In genomic region chr15:74438696-74439316, GRCh38 we compare ENCODE assay signal across 8 cellular contexts. TPM values are rescaled to one million over a fixed set of nuclear protein-coding genes. Genes with fewer than 3 reads are reported as not detected.
DNase-seq lines count a peak whose midpoint lies in the region; ATAC-seq lines count a peak whose summit lies in the region.

No MANE protein-coding gene starts in this region.

- H3K27ac Mint-ChIP-seq in activated CD8-positive, alpha-beta memory T cell treated with anti-CD3 and anti-CD28 coated beads, Interleukin-2, amount 10 ng/mL, durations not matched to agents 7 days and 5 days = no peak overlapping the region
- H3K27ac Mint-ChIP-seq in effector memory CD8-positive, alpha-beta T cell = no peak overlapping the region

- peaks cover 18% of the 10 kb centered on the region for H3K4me1 ChIP-seq in NT2/D1 (ENCODE audit: insufficient read depth, insufficient read length)

- H3K9me3 ChIP-seq in NT2/D1 (ENCODE audit: insufficient read depth, low read length) = no peaks in the 10 kb centered on the region

- peak; percentile 72 for ATAC-seq in activated CD8-positive, alpha-beta memory T cell treated with anti-CD3 and anti-CD28 coated beads, Interleukin-2, amount 10 ng/mL, durations not matched to agents 7 days and 5 days
- ATAC-seq in effector memory CD8-positive, alpha-beta T cell (replicated peaks) = peak; percentile 72
- no peak for ATAC-seq in GM21737 (IDR thresholded peaks at IDR 0.05; ENCODE audit: unreplicated experiment)

- no peak overlapping the region for H3K4me3 ChIP-seq in NT2/D1 (ENCODE audit: insufficient read length, low read depth)

- CTCF ChIA-PET in activated CD8-positive, alpha-beta memory T cell treated with anti-CD3 and anti-CD28 coated beads, Interleukin-2, amount 10 ng/mL, durations not matched to agents 7 days and 5 days (lab: Charles Lee) = interaction anchor here (1.0 to 21.8 kb wide), 16 partner anchors 8 to 196 kb away, joined by 3 to 668 read pairs (median 7); partner anchors contain the start of gene UBL7

- H3K9ac ChIP-seq in NT2/D1 (ENCODE audit: insufficient read length, low read depth) = no peak overlapping the region

- peaks cover 41% of the 10 kb centered on the region for H3K4me1 Mint-ChIP-seq in activated CD8-positive, alpha-beta memory T cell treated with anti-CD3 and anti-CD28 coated beads, Interleukin-2, amount 10 ng/mL, durations not matched to agents 7 days and 5 days
- H3K4me1 Mint-ChIP-seq in effector memory CD8-positive, alpha-beta T cell (ENCODE audit: low read depth in 2 of 2) = peaks cover 17 to 20% of the 10 kb centered on the region in 2 donors

- H3K27me3 ChIP-seq in NT2/D1 (ENCODE audit: insufficient read depth, insufficient read length) = peaks cover 16% of the 10 kb centered on the region

- H3K9me3 Mint-ChIP-seq in activated CD8-positive, alpha-beta memory T cell treated with anti-CD3 and anti-CD28 coated beads, Interleukin-2, amount 10 ng/mL, durations not matched to agents 7 days and 5 days (ENCODE audit: low read depth) = no peaks in the 10 kb centered on the region
- no peaks in the 10 kb centered on the region for H3K9me3 Mint-ChIP-seq in effector memory CD8-positive, alpha-beta T cell

- no peaks in the 10 kb centered on the region for H3K27me3 Mint-ChIP-seq in activated CD8-positive, alpha-beta memory T cell treated with anti-CD3 and anti-CD28 coated beads, Interleukin-2, amount 10 ng/mL, durations not matched to agents 7 days and 5 days
- H3K27me3 Mint-ChIP-seq in effector memory CD8-positive, alpha-beta T cell = no peaks in the 10 kb centered on the region

- H3K4me3 Mint-ChIP-seq in activated CD8-positive, alpha-beta memory T cell treated with anti-CD3 and anti-CD28 coated beads, Interleukin-2, amount 10 ng/mL, durations not matched to agents 7 days and 5 days = no peak overlapping the region
- no peak overlapping the region for H3K4me3 Mint-ChIP-seq in effector memory CD8-positive, alpha-beta T cell

- DNase-seq in EH (ENCODE audit: low read depth) = peak; percentile 79
- DNase-seq in HPDE6-E6E7 (ENCODE audit: extremely low spot score) = peak; percentile 81
- peak; percentile 63 for DNase-seq in NT2/D1 (ENCODE audit: low read depth, low spot score)
- DNase-seq in activated CD8-positive, alpha-beta memory T cell treated with anti-CD3 and anti-CD28 coated beads, Interleukin-2, amount 10 ng/mL, durations not matched to agents 7 days and 5 days = peak; percentile 87
- DNase-seq in effector memory CD8-positive, alpha-beta T cell = peak; percentile 68 to 75 (median 72)
- peak; percentile 89 for DNase-seq in midbrain (lab: John Stamatoyannopoulos, UW)
- DNase-seq in stimulated activated CD8-positive, alpha-beta memory T cell treated with anti-CD3 and anti-CD28 coated beads, Interleukin-4, amount 100 ng/mL, for 48 hours = peak; percentile 86

- H3K36me3 ChIP-seq in NT2/D1 (ENCODE audit: insufficient read depth, insufficient read length, low read length) = no peaks in the 10 kb centered on the region

- no peaks in the 10 kb centered on the region for H3K36me3 Mint-ChIP-seq in activated CD8-positive, alpha-beta memory T cell treated with anti-CD3 and anti-CD28 coated beads, Interleukin-2, amount 10 ng/mL, durations not matched to agents 7 days and 5 days
- peaks cover 2% of the 10 kb centered on the region for H3K36me3 Mint-ChIP-seq in effector memory CD8-positive, alpha-beta T cell (ENCODE audit: insufficient read depth)

RNA-seq across cellular contexts. Expression of gene SEMA7A, which starts 5.0 kb away (rescaled TPM):
- total RNA-seq in activated CD8-positive, alpha-beta memory T cell treated with anti-CD3 and anti-CD28 coated beads, Interleukin-2, amount 10 ng/mL, durations not matched to agents 7 days and 5 days = 10 to 100 TPM; 26.4 to 32.9 TPM

RNA-seq across cellular contexts. Expression of gene UBL7, which starts 22.2 kb away (rescaled TPM):
- total RNA-seq in activated CD8-positive, alpha-beta memory T cell treated with anti-CD3 and anti-CD28 coated beads, Interleukin-2, amount 10 ng/mL, durations not matched to agents 7 days and 5 days = 10 to 100 TPM; 55.9 to 60.9 TPM
